1 cellular context compared by ENCODE assay signal in genomic region chr1:15000030-15000429, GRCh38.
A peak's percentile ranks its signal among the peaks of the same experiment; 100 is the strongest.
TF ChIP-seq lines count a peak whose summit lies in the region.

No MANE protein-coding gene starts in this region.

TF ChIP-seq in HepG2, 621 proteins besides CTCF, POLR2A, EP300 and RAD21:
- no peak for TF ChIP-seq ARID5B (CRISPR knock-in tag; IDR thresholded peaks at IDR 0.05)
- TF ChIP-seq STAG1 (CRISPR knock-in tag; IDR thresholded peaks at IDR 0.05): peak; percentile 66
- TF ChIP-seq RFXANK (CRISPR knock-in tag; IDR thresholded peaks at IDR 0.05): no peak
